ENCODE assay signal across 8 cellular contexts in genomic region chr11:63537293-63538101, GRCh38. TPM values are rescaled to one million over a fixed set of nuclear protein-coding genes. Genes with fewer than 3 reads are reported as not detected.
DNase-seq lines count a peak whose midpoint lies in the region; ATAC-seq, FAIRE-seq and TF ChIP-seq lines count a peak whose summit lies in the region.

No MANE protein-coding gene starts in this region.

- peak overlapping the region; percentile 65 for H3K4me3 ChIP-seq in fibroblast of the aortic adventitia (ENCODE audit: low read depth, low read length)

- no peak for TF ChIP-seq POLR2A in GM12892 (IDR thresholded peaks at IDR 0.05; ENCODE audit: low read depth, low read length)

- FAIRE-seq in GM12892 (lab: Jason Lieb, UNC), result no peak

- no peak for TF ChIP-seq CTCF in fibroblast of the aortic adventitia (IDR thresholded peaks at IDR 0.05; ENCODE audit: insufficient read depth, low read length)
- TF ChIP-seq CTCF in omental fat pad (IDR thresholded peaks at IDR 0.05), result no peak

- ATAC-seq in omental fat pad (ENCODE audit: low FRiP score), result peak; percentile 86

- DNase-seq in NCI-H2107 treated with DMSO at 0.1 percent for 48 hours (lab: John Stamatoyannopoulos, UW; ENCODE audit: unreplicated experiment) (peak; percentile 44), NCI-H2107 (lab: John Stamatoyannopoulos, UW) (no peak), fibroblast of the aortic adventitia (ENCODE audit: low read depth) (peak; percentile 94), omental fat pad (ENCODE audit: low spot score) (no peak), NCI-H526 treated with DMSO at 0.1 percent for 48 hours (lab: John Stamatoyannopoulos, UW) (no peak), T-helper 9 cell (no peak), GM12892 (ENCODE audit: insufficient read length) (no peak)
- peak; percentile 23 to 41 for DNase-seq in activated CD4-positive, alpha-beta T cell treated with anti-CD3 and anti-CD28 coated beads, Interleukin-2, amount 50 U/mL, for 48 hours

RNA-seq across cellular contexts. Expression of gene PLAAT4, which starts 0.9 kb away (rescaled TPM):
- total RNA-seq in fibroblast of the aortic adventitia (ENCODE audit: low replicate concordance) (16.6 and 233 TPM in 2 replicates), omental fat pad (10 to 100 TPM; 26.3 to 91.2 (median 32.6) TPM)
- polyA plus RNA-seq in GM12892 (2012; ENCODE audit: missing spikeins), result 28.0 TPM

RNA-seq across cellular contexts. Expression of gene PLAAT2, which starts 25.7 kb away (rescaled TPM):
- total RNA-seq in fibroblast of the aortic adventitia (ENCODE audit: low replicate concordance) (not detected in 2 replicates), omental fat pad (under 1 TPM in 1 of 4 donors, not detected in 3; 0.65 TPM)
- 13.2 TPM for polyA plus RNA-seq in GM12892 (2012; ENCODE audit: missing spikeins)

RNA-seq across cellular contexts. Expression of gene LGALS12, which starts 31.6 kb away (rescaled TPM):
- total RNA-seq in fibroblast of the aortic adventitia (ENCODE audit: low replicate concordance) (1.3 TPM in 1 of 2 replicates, not detected in the other), omental fat pad (10 to 100 TPM; 59.3 to 98.5 (median 78.3) TPM)
- polyA plus RNA-seq in GM12892 (2012; ENCODE audit: missing spikeins), result 0.15 TPM

RNA-seq across cellular contexts. Expression of gene PLAAT5, which starts 46.5 kb away (rescaled TPM):
- total RNA-seq in fibroblast of the aortic adventitia (ENCODE audit: low replicate concordance) (0.18 and 5.3 TPM in 2 replicates), omental fat pad (10 to 100 TPM; 12.0 to 54.3 (median 27.9) TPM)
- not detected for polyA plus RNA-seq in GM12892 (2012; ENCODE audit: missing spikeins)

Comparison
In these comparisons a context has a peak if more than half of its experiments do, and no peak if none do; other contexts are left out.
1. DNase-seq: peak in NCI-H2107 treated with DMSO at 0.1 percent for 48 hours (single experiment), activated CD4-positive, alpha-beta T cell treated with anti-CD3 and anti-CD28 coated beads, Interleukin-2, amount 50 U/mL, for 48 hours (2 of 2) and fibroblast of the aortic adventitia (single experiment); none in NCI-H2107 (single experiment), omental fat pad (single experiment), NCI-H526 treated with DMSO at 0.1 percent for 48 hours (single experiment), T-helper 9 cell (single experiment) and GM12892 (single experiment).
2. RNA of gene LGALS12, which starts 31.6 kb away (total RNA-seq): 59.3 to 98.5 TPM in omental fat pad; 1.3 TPM in fibroblast of the aortic adventitia; every median in the first group is over 10 times any median in the second.